19 cellular contexts compared by ENCODE assay signal in genomic region chr3:34405159-34405558, GRCh38.
"Had no signal": no experiment of that assay in that cellular context is flagged by ENCODE, and none has a peak within 500 bp of the region (broad histone marks: within the 10 kb centered on the region; RNA-seq: fewer than 3 reads in every experiment).

No MANE protein-coding gene starts in this region.

- H3K36me3 Mint-ChIP-seq: activated CD4-positive, alpha-beta memory T cell treated with anti-CD3 and anti-CD28 coated beads for 36 hours; brain had no signal

- H3K4me1 Mint-ChIP-seq: activated CD4-positive, alpha-beta T cell treated with anti-CD3 and anti-CD28 coated beads for 36 hours; brain; nephron had no signal

- H2AFZ ChIP-seq: hepatocyte had no signal

- H3K4me3 ChIP-seq: dorsolateral prefrontal cortex, hepatocyte, lower lobe of right lung, thyroid gland had no signal

- H3K4me1 ChIP-seq: lower lobe of right lung, thyroid gland had no signal

- H3K79me2 ChIP-seq: hepatocyte had no signal

- H3K27ac Mint-ChIP-seq: activated CD4-positive, alpha-beta memory T cell treated with anti-CD3 and anti-CD28 coated beads for 36 hours; activated CD4-positive, alpha-beta T cell treated with anti-CD3 and anti-CD28 coated beads for 36 hours; nephron; WTC11 had no signal

- H3K36me3 ChIP-seq: lower lobe of right lung, thyroid gland had no signal

- DNase-seq: activated CD4-positive, alpha-beta memory T cell treated with anti-CD3 and anti-CD28 coated beads for 36 hours; activated CD4-positive, alpha-beta T cell treated with anti-CD3 and anti-CD28 coated beads for 36 hours; activated naive CD4-positive, alpha-beta T cell; anterior cingulate cortex; caudate nucleus; dorsolateral prefrontal cortex; foreskin fibroblast; left cardiac atrium; lower lobe of right lung; posterior cingulate gyrus; stimulated activated CD4-positive, alpha-beta T cell treated with anti-CD3 and anti-CD28 coated beads, Interleukin-12 subunit alpha, Interleukin-12 subunit beta, amount 100 ng/mL, for 4 hours; stimulated activated CD4-positive, alpha-beta T cell treated with anti-CD3 and anti-CD28 coated beads, Interleukin-2, amount 100 ng/mL, for 24 hours; stimulated activated naive CD4-positive, alpha-beta T cell treated with Interleukin-2 at 50 U/mL for 16 hours; thyroid gland had no signal

- H3K27me3 ChIP-seq: dorsolateral prefrontal cortex, hepatocyte, thyroid gland had no signal

- H3K4me2 ChIP-seq: hepatocyte had no signal

- H3K9me3 Mint-ChIP-seq: nephron had no signal

- H3K27me3 Mint-ChIP-seq: activated CD4-positive, alpha-beta memory T cell treated with anti-CD3 and anti-CD28 coated beads for 36 hours; activated CD4-positive, alpha-beta T cell treated with anti-CD3 and anti-CD28 coated beads for 36 hours had no signal

- H3K9me3 ChIP-seq: lower lobe of right lung, thyroid gland had no signal

- H3K4me3 Mint-ChIP-seq: activated CD4-positive, alpha-beta memory T cell treated with anti-CD3 and anti-CD28 coated beads for 36 hours; activated CD4-positive, alpha-beta T cell treated with anti-CD3 and anti-CD28 coated beads for 36 hours; brain; nephron; WTC11 had no signal

- H3K27ac ChIP-seq: dorsolateral prefrontal cortex, epithelial cell of prostate, hepatocyte, lower lobe of right lung, thyroid gland had no signal

- ATAC-seq: activated CD4-positive, alpha-beta T cell treated with anti-CD3 and anti-CD28 coated beads for 36 hours; left cardiac atrium had no signal
